2 cellular contexts compared by ENCODE assay signal in genomic region chr3:10379161-10379560, GRCh38.
TF ChIP-seq lines count a peak whose summit lies in the region.

No MANE protein-coding gene starts in this region.

TF ChIP-seq in HEK293, 187 proteins besides CTCF, POLR2A, EP300 and RAD21:
- TF ChIP-seq PRDM4 (tag by site-specific recombination; IDR thresholded peaks at IDR 0.05) (no peak), ZNF19 (tag by site-specific recombination; IDR thresholded peaks at IDR 0.05; ENCODE audit: low read depth) (no peak), ZBTB8A (tag by site-specific recombination; IDR thresholded peaks at IDR 0.05) (no peak), SP3 (tag by site-specific recombination; IDR thresholded peaks at IDR 0.05) (no peak), SCRT2 (tag by site-specific recombination; IDR thresholded peaks at IDR 0.05) (peak; percentile 34; the same call in 1 of the 2 replicates)

TF ChIP-seq in K562, 482 proteins besides CTCF, POLR2A, EP300 and RAD21 (continued from another document):
- TF ChIP-seq ZBTB11 (CRISPR knock-in tag; IDR thresholded peaks at IDR 0.05) (no peak), NBN (IDR thresholded peaks at IDR 0.05; ENCODE audit: low read depth) (no peak), ERF (CRISPR knock-in tag; IDR thresholded peaks at IDR 0.05) (no peak), ARID3A (IDR thresholded peaks at IDR 0.05; ENCODE audit: borderline replicate concordance, low read depth, low read length) (no peak), PATZ1 (CRISPR knock-in tag; IDR thresholded peaks at IDR 0.05; ENCODE audit: borderline replicate concordance) (no peak), ZFX (CRISPR knock-in tag; IDR thresholded peaks at IDR 0.05) (no peak), E2F8 (IDR thresholded peaks at IDR 0.05; ENCODE audit: low read depth, partially characterized antibody) (no peak), ZNF165 (CRISPR knock-in tag; IDR thresholded peaks at IDR 0.05; ENCODE audit: borderline replicate concordance) (no peak), SNIP1 (IDR thresholded peaks at IDR 0.05; ENCODE audit: low read depth) (no peak), MAFK (IDR thresholded peaks at IDR 0.05; ENCODE audit: low read length) (no peak)
TF ChIP-seq in K562: peak in this region for 0.
